29 cellular contexts compared by ENCODE assay signal in the genomic region with DNA sequence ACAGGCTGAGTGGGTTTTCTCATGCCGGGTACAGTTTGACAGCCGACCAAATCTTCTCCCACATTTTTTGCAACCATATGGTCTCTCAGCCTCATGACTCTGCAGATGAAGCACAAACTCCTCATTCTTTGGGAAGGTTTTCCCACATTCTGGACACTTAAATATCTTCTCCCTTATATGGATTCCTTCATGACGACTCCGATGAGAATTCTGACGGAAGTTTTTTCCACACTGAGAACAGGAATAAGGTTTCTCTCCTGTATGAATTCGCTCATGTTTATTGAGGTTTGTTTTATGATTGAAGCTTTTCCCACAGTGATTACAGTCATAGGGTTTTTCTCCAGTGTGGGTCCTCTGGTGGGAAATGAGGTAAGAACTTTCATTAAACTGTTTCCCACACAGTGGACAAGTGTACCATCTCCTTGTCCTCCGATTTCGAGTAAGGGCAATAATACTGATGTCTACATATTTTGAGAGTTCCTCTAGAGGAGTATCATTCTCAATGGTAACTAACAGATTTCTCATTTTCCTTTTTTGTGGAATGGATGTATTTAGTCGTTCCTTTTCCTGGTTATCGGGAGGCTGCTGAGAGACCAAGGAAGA. TPM values are rescaled to one million over a fixed set of nuclear protein-coding genes. Genes with fewer than 3 reads are reported as not detected.
DNase-seq lines count a peak whose midpoint lies in the region; ATAC-seq, FAIRE-seq and TF ChIP-seq lines count a peak whose summit lies in the region.
"Had no signal": no experiment of that assay in that cellular context is flagged by ENCODE, and none has a peak within 500 bp of the region (broad histone marks: within the 10 kb centered on the region; RNA-seq: fewer than 3 reads in every experiment).

No MANE protein-coding gene starts in this region.

- CTCF ChIA-PET in endothelial cell of umbilical vein (lab: Charles Lee): no interaction called here

- no peak for TF ChIP-seq POLR2A in endothelial cell of umbilical vein (IDR thresholded peaks at IDR 0.05; ENCODE audit: low read depth, low read length)

- dilution Hi-C loops in endothelial cell of umbilical vein (cut with MboI; ENCODE audit: extremely low pct_ligation_motif_present, low sequenced_read_pairs): no loop called here

- BruUV-seq in endothelial cell of umbilical vein (replicated peaks; lab: Mats Ljungman, UMichigan): no TSS peak

- H3K4me2 ChIP-seq in endothelial cell of umbilical vein (ENCODE audit: insufficient read depth, low read length): no peak overlapping the region

- no peak overlapping the region for H3K4me3 ChIP-seq in endothelial cell of umbilical vein (replicated peaks in 1 of 3; ENCODE audit: insufficient read depth in 1 of 3, low read depth in 1 of 3, low read length in 3 of 3)
- peak overlapping the region; percentile 12 to 50 (median 24) for H3K4me3 ChIP-seq in subcutaneous abdominal adipose tissue (ENCODE audit: low read depth in 1 of 5, low read length in 5 of 5)

- POLR2A ChIA-PET in endothelial cell of umbilical vein (lab: Charles Lee): no interaction called here

- DNase-seq in NCI-H2171 treated with DMSO at 0.1 percent for 48 hours (lab: John Stamatoyannopoulos, UW) (peak; percentile 3), NCI-H2171 (lab: John Stamatoyannopoulos, UW) (no peak), OCI-M1 (lab: John Stamatoyannopoulos, UW) (peak; percentile 16), endothelial cell of umbilical vein (ENCODE audit: low read depth, low spot score) (peak; percentile 8), T1000 (lab: John Stamatoyannopoulos, UW) (no peak)
- DNase-seq: activated CD4-positive, alpha-beta T cell treated with anti-CD3 and anti-CD28 coated beads for 36 hours; activated CD8-positive, alpha-beta memory T cell treated with anti-CD3 and anti-CD28 coated beads, Interleukin-2, amount 10 ng/mL, durations not matched to agents 7 days and 5 days; C1 segment of cervical spinal cord; foreskin melanocyte; GOT3; hypothalamus; naive thymus-derived CD4-positive, alpha-beta T cell; NCI-H1417 treated with DMSO at 0.1 percent for 48 hours; NCI-H774; SHP77 treated with DMSO at 0.1 percent for 48 hours; stimulated activated CD4-positive, alpha-beta T cell treated with anti-CD3 and anti-CD28 coated beads, Interleukin-12 subunit alpha, Interleukin-12 subunit beta, amount 100 ng/mL, for 4 hours; T-helper 1 cell had no signal

- H3K27me3 ChIP-seq in endothelial cell of umbilical vein (ENCODE audit: control insufficient read depth in 2 of 2, insufficient read depth in 2 of 2, low read length in 2 of 2): no peaks in the 10 kb centered on the region
- no peaks in the 10 kb centered on the region for H3K27me3 ChIP-seq in subcutaneous abdominal adipose tissue (ENCODE audit: control insufficient read depth in 5 of 5, insufficient read depth in 4 of 5, low read length in 5 of 5)

- no peak overlapping the region for H3K27ac ChIP-seq in endothelial cell of umbilical vein (ENCODE audit: insufficient read depth, low read depth, low read length)
- no peak overlapping the region for H3K27ac ChIP-seq in subcutaneous abdominal adipose tissue (ENCODE audit: low read depth, low read length)

- H2AFZ ChIP-seq in endothelial cell of umbilical vein (ENCODE audit: low read depth, low read length): no peak overlapping the region

- TF ChIP-seq CTCF in endothelial cell of umbilical vein (IDR thresholded peaks at IDR 0.05; ENCODE audit: extremely low read depth in 1 of 2, insufficient read depth in 1 of 2, low read depth in 1 of 2, low read length in 2 of 2): no peak

- intact Hi-C loops in endothelial cell of umbilical vein (cut with micrococcal nuclease): no loop called here

- H3K79me2 ChIP-seq in endothelial cell of umbilical vein (ENCODE audit: control insufficient read depth, insufficient read depth, low read length): no peaks in the 10 kb centered on the region

- FAIRE-seq in endothelial cell of umbilical vein (lab: Jason Lieb, UNC): no peak
- FAIRE-seq: A204.1, D721Med, endometrium, G401.6, GM19239 had no signal

- H3K9ac ChIP-seq in endothelial cell of umbilical vein (replicated peaks; ENCODE audit: extremely low read depth, insufficient read depth, low read length) (no peak overlapping the region), subcutaneous abdominal adipose tissue (ENCODE audit: low read length in 5 of 5) (no peak overlapping the region)

- no peaks in the 10 kb centered on the region for H3K9me1 ChIP-seq in endothelial cell of umbilical vein (replicated peaks; ENCODE audit: control insufficient read depth, extremely low read depth, insufficient read depth, low read length)

- H3K9me3 ChIP-seq in endothelial cell of umbilical vein (replicated peaks; ENCODE audit: control insufficient read depth, insufficient read depth, low read length) (peaks cover 9% of the 10 kb centered on the region), subcutaneous abdominal adipose tissue (ENCODE audit: control insufficient read depth in 5 of 5, low read length in 5 of 5) (peaks cover 41 to 81% (median 66%) of the 10 kb centered on the region in 5 donors)

- H3K4me1 ChIP-seq in endothelial cell of umbilical vein (ENCODE audit: control insufficient read depth, extremely low read depth, insufficient read depth, low read length): no peaks in the 10 kb centered on the region
- H3K4me1 ChIP-seq in subcutaneous abdominal adipose tissue (ENCODE audit: control insufficient read depth in 5 of 5, insufficient read depth in 5 of 5, low read length in 5 of 5): no peaks in the 10 kb centered on the region

- H3K36me3 ChIP-seq in endothelial cell of umbilical vein (ENCODE audit: control insufficient read depth in 2 of 2, extremely low read depth in 1 of 2, insufficient read depth in 2 of 2, low read length in 2 of 2) (peaks cover 2 to 5% of the 10 kb centered on the region in 2 experiments), subcutaneous abdominal adipose tissue (ENCODE audit: control insufficient read depth in 5 of 5, insufficient read depth in 5 of 5, low read length in 5 of 5) (peaks cover 31 to 47% (median 43%) of the 10 kb centered on the region in 5 donors)

- ATAC-seq in GM21576 (IDR thresholded peaks at IDR 0.05; ENCODE audit: unreplicated experiment): no peak
- no peak for ATAC-seq in GM18858 (IDR thresholded peaks at IDR 0.05; ENCODE audit: unreplicated experiment)
- ATAC-seq: activated CD4-positive, alpha-beta T cell treated with anti-CD3 and anti-CD28 coated beads for 36 hours; activated CD8-positive, alpha-beta memory T cell treated with anti-CD3 and anti-CD28 coated beads, Interleukin-2, amount 10 ng/mL, durations not matched to agents 7 days and 5 days; activated naive CD4-positive, alpha-beta T cell treated with anti-CD3 and anti-CD28 coated beads, Interleukin-2, amount 50 U/mL, for 72 hours; naive thymus-derived CD4-positive, alpha-beta T cell had no signal

- no peaks in the 10 kb centered on the region for H4K20me1 ChIP-seq in endothelial cell of umbilical vein (replicated peaks; ENCODE audit: control insufficient read depth, extremely low read depth, insufficient read depth, low read length)

TF ChIP-seq in endothelial cell of umbilical vein, 7 proteins besides CTCF, POLR2A, EP300 and RAD21:
- TF ChIP-seq GATA2 (IDR thresholded peaks at IDR 0.05; ENCODE audit: insufficient read depth, insufficient read length, low read depth, low read length): no peak

RNA-seq across cellular contexts. Expression of a gene that starts 10.9 kb away (rescaled TPM):
- total RNA-seq in endothelial cell of umbilical vein: 9.1 and 10.0 TPM in 2 replicates
- 2.8 and 3.4 TPM in 2 replicates for polyA plus RNA-seq in endothelial cell of umbilical vein
- polyA plus RNA-seq in endothelial cell of umbilical vein (2011; cell fraction: cytosol; rRNA removed): 3.1 and 4.1 TPM in 2 replicates
- 7.2 TPM in 2 replicates for polyA plus RNA-seq in endothelial cell of umbilical vein (2011; cell fraction: nucleus; rRNA removed)
- polyA plus RNA-seq in endothelial cell of umbilical vein (2012): 6.9 and 7.4 TPM in 2 replicates
- 5.9 and 11.4 TPM in 2 replicates for polyA minus RNA-seq in endothelial cell of umbilical vein
- polyA minus RNA-seq in endothelial cell of umbilical vein (2011; cell fraction: cytosol; rRNA and poly(A)+ RNA removed): 10.5 TPM
- polyA minus RNA-seq in endothelial cell of umbilical vein (2011; cell fraction: nucleus; rRNA and poly(A)+ RNA removed): 6.6 and 9.0 TPM in 2 replicates

RNA-seq across cellular contexts. Expression of a gene that starts 32.4 kb away (rescaled TPM):
- not detected in 2 replicates for total RNA-seq in endothelial cell of umbilical vein
- polyA plus RNA-seq in endothelial cell of umbilical vein: not detected in 2 replicates
- polyA plus RNA-seq in endothelial cell of umbilical vein (2011; cell fraction: cytosol; rRNA removed): not detected in 2 replicates
- polyA plus RNA-seq in endothelial cell of umbilical vein (2011; cell fraction: nucleus; rRNA removed): 0.14 TPM in 1 of 2 replicates, not detected in the other
- polyA plus RNA-seq in endothelial cell of umbilical vein (2012): not detected in 2 replicates
- polyA minus RNA-seq in endothelial cell of umbilical vein: not detected in 2 replicates
- polyA minus RNA-seq in endothelial cell of umbilical vein (2011; cell fraction: cytosol; rRNA and poly(A)+ RNA removed): not detected
- polyA minus RNA-seq in endothelial cell of umbilical vein (2011; cell fraction: nucleus; rRNA and poly(A)+ RNA removed): not detected in 2 replicates
- total RNA-seq: activated T-helper 1 cell treated with anti-CD3 and anti-CD28 coated beads, Interleukin-12 subunit alpha, Interleukin-12 subunit beta, Interleukin-2, Interleukin-4 antibody, amounts not matched to agents 30 ng/mL and 10 ng/mL and 1 ng/mL, durations not matched to agents 14 hours and 24 hours and 36 hours had no signal

RNA-seq across cellular contexts. Expression of a gene that starts 36.0 kb away (rescaled TPM):
- not detected in 2 replicates for total RNA-seq in endothelial cell of umbilical vein
- polyA plus RNA-seq in endothelial cell of umbilical vein: 0.17 and 0.25 TPM in 2 replicates
- polyA plus RNA-seq in endothelial cell of umbilical vein (2011; cell fraction: cytosol; rRNA removed): 0.10 and 0.14 TPM in 2 replicates
- polyA plus RNA-seq in endothelial cell of umbilical vein (2011; cell fraction: nucleus; rRNA removed): not detected in 2 replicates
- polyA plus RNA-seq in endothelial cell of umbilical vein (2012): 0.19 TPM in 1 of 2 replicates, not detected in the other
- 0.63 TPM in 1 of 2 replicates, not detected in the other for polyA minus RNA-seq in endothelial cell of umbilical vein
- not detected for polyA minus RNA-seq in endothelial cell of umbilical vein (2011; cell fraction: cytosol; rRNA and poly(A)+ RNA removed)
- polyA minus RNA-seq in endothelial cell of umbilical vein (2011; cell fraction: nucleus; rRNA and poly(A)+ RNA removed): not detected in 2 replicates
- total RNA-seq: activated CD4-positive, alpha-beta T cell treated with anti-CD3 and anti-CD28 coated beads for 36 hours; activated CD8-positive, alpha-beta memory T cell treated with anti-CD3 and anti-CD28 coated beads, Interleukin-2, amount 10 ng/mL, durations not matched to agents 7 days and 5 days; activated naive CD4-positive, alpha-beta T cell treated with anti-CD3 and anti-CD28 coated beads, Interleukin-2, amount 50 U/mL, for 72 hours; activated T-helper 1 cell treated with anti-CD3 and anti-CD28 coated beads, Interleukin-12 subunit alpha, Interleukin-12 subunit beta, Interleukin-2, Interleukin-4 antibody, amounts not matched to agents 30 ng/mL and 10 ng/mL and 1 ng/mL, durations not matched to agents 14 hours and 24 hours and 36 hours; kidney epithelial cell; ureter had no signal

RNA-seq across cellular contexts. Expression of a gene that starts 59.3 kb away (rescaled TPM):
- total RNA-seq in endothelial cell of umbilical vein: 20.8 and 22.7 TPM in 2 replicates
- polyA plus RNA-seq in endothelial cell of umbilical vein: 10.9 TPM in 2 replicates
- 13.4 and 15.3 TPM in 2 replicates for polyA plus RNA-seq in endothelial cell of umbilical vein (2011; cell fraction: cytosol; rRNA removed)
- polyA plus RNA-seq in endothelial cell of umbilical vein (2011; cell fraction: nucleus; rRNA removed): 24.7 and 26.5 TPM in 2 replicates
- 25.5 and 27.8 TPM in 2 replicates for polyA plus RNA-seq in endothelial cell of umbilical vein (2012)
- 11.4 and 17.9 TPM in 2 replicates for polyA minus RNA-seq in endothelial cell of umbilical vein
- polyA minus RNA-seq in endothelial cell of umbilical vein (2011; cell fraction: cytosol; rRNA and poly(A)+ RNA removed): 12.7 TPM
- 19.9 and 20.6 TPM in 2 replicates for polyA minus RNA-seq in endothelial cell of umbilical vein (2011; cell fraction: nucleus; rRNA and poly(A)+ RNA removed)

Comparison
In these comparisons a context has a peak if more than half of its experiments do, and no peak if none do; other contexts are left out.
1. DNase-seq: peak in NCI-H2171 treated with DMSO at 0.1 percent for 48 hours (single experiment), OCI-M1 (single experiment) and endothelial cell of umbilical vein (single experiment); none in NCI-H2171 (single experiment) and T1000 (single experiment).
2. H3K4me3 ChIP-seq: peak in subcutaneous abdominal adipose tissue (5 of 5); none in endothelial cell of umbilical vein (0 of 3).